ENCODE assay signal across 7 cellular contexts in the genomic region with DNA sequence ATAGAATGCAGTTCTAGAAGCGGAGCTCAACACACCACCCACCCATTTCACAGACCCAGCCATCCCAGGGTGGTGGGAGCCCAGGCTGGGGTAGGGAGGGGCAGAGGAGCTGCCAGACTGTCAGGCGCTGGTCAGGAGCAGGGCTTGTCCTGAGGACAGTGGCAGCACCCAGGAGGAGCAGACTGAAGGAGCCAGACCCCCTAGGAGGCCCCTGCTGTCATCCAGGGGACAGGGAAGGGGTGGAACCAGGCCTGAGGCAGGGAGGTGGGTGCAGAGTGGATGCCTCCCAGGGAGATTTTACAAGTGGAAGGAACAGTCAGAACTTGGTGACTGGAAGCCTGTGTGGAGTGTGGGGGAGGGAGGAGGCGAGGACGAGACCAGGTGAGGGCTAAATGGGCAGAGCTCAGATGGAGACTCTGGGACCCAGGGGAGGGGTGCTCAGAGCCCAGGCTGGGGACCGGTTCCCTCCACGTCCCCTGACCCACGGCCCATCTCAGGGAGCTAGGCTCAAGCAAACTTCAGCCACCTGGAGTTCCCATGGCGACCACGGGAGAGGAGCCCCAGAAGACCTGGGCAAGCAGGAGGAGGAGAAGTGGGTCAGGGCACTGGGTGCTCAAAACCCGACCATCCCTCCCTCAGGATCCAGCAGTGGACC.
A peak's percentile ranks its signal among the peaks of the same experiment; 100 is the strongest.
DNase-seq lines count a peak whose midpoint lies in the region; ATAC-seq and TF ChIP-seq lines count a peak whose summit lies in the region.
"Not testable (repeated sequence)": the region's sequence is repeated elsewhere in the genome, so short reads cannot be mapped to it uniquely, and the experiment has no call there.

No MANE protein-coding gene starts in this region.

- H2BK12ac ChIP-seq in neuronal stem cell (ENCODE audit: low read length), result not testable (repeated sequence)

- H3K27ac Mint-ChIP-seq in chondrocyte (ENCODE audit: unreplicated experiment), result not testable (repeated sequence)
- peak overlapping the region in 1 of 2 donors; percentile 54 for H3K27ac Mint-ChIP-seq in stimulated activated naive CD8-positive, alpha-beta T cell treated with anti-CD3 and anti-CD28 coated beads, Interleukin-15, amount 100 ng/mL, for 72 hours

- H3K9me3 Mint-ChIP-seq in chondrocyte (ENCODE audit: low read depth); stimulated activated naive CD8-positive, alpha-beta T cell treated with anti-CD3 and anti-CD28 coated beads, Interleukin-15, amount 100 ng/mL, for 72 hours: not testable (repeated sequence)

- not testable (repeated sequence) for H4K91ac ChIP-seq in neuronal stem cell (ENCODE audit: low read depth, low read length, poor library complexity)

- not testable (repeated sequence) for TF ChIP-seq CTCF in chondrocyte (IDR thresholded peaks at IDR 0.05)

- H3K36me3 Mint-ChIP-seq in chondrocyte (ENCODE audit: low read depth), result not testable (repeated sequence)

- not testable (repeated sequence) for H3K9me2 ChIP-seq in Karpas-422 (replicated peaks; ENCODE audit: insufficient read depth, low read length)

- H3K27me3 ChIP-seq in H7 (ENCODE audit: control insufficient read depth, insufficient read depth, low read length); Karpas-422 (ENCODE audit: low read length): not testable (repeated sequence)
- peaks cover 0 to 16% (median 2%) of the 10 kb centered on the region in 3 experiments for H3K27me3 ChIP-seq in neuronal stem cell (ENCODE audit: control insufficient read depth in 3 of 3, insufficient read depth in 3 of 3, low read depth in 1 of 3, low read length in 3 of 3)

- H3K4me2 ChIP-seq in Karpas-422 (ENCODE audit: low read depth, low read length, poor library complexity, severe bottlenecking); neuronal stem cell (ENCODE audit: insufficient read depth, low read length, poor library complexity, severe bottlenecking): not testable (repeated sequence)

- H3K4me1 Mint-ChIP-seq in chondrocyte (ENCODE audit: low read depth), result peaks cover 13% of the 10 kb centered on the region
- not testable (repeated sequence) for H3K4me1 Mint-ChIP-seq in stimulated activated naive CD8-positive, alpha-beta T cell treated with anti-CD3 and anti-CD28 coated beads, Interleukin-15, amount 100 ng/mL, for 72 hours

- H2BK5ac ChIP-seq in neuronal stem cell (ENCODE audit: low read length), result not testable (repeated sequence)

- H3K9ac ChIP-seq in Karpas-422 (ENCODE audit: low read length), result 0 out of 2 replicates have a peak overlapping the region, but pooled peaks have one; percentile 20
- peak overlapping the region; percentile 44 for H3K9ac ChIP-seq in neuronal stem cell (ENCODE audit: low read depth, low read length, poor library complexity)

- H3K36me3 ChIP-seq in H7 (replicated peaks; ENCODE audit: control insufficient read depth, insufficient read depth, low read length); Karpas-422 (ENCODE audit: insufficient read depth, low read length); neuronal stem cell (replicated peaks in 1 of 2; ENCODE audit: control insufficient read depth in 2 of 2, insufficient read depth in 2 of 2, low read length in 2 of 2): not testable (repeated sequence)

- H3K27ac ChIP-seq in Karpas-422 (ENCODE audit: low read length); neuronal stem cell (replicated peaks; ENCODE audit: low read length): not testable (repeated sequence)

- not testable (repeated sequence) for H3K14ac ChIP-seq in neuronal stem cell (ENCODE audit: low read length)

- not testable (repeated sequence) for H3K4me3 Mint-ChIP-seq in chondrocyte (ENCODE audit: unreplicated experiment); stimulated activated naive CD8-positive, alpha-beta T cell treated with anti-CD3 and anti-CD28 coated beads, Interleukin-15, amount 100 ng/mL, for 72 hours

- H2BK15ac ChIP-seq in neuronal stem cell (ENCODE audit: low read length), result peak overlapping the region; percentile 81

- H4K8ac ChIP-seq in neuronal stem cell (ENCODE audit: low read depth, low read length), result not testable (repeated sequence)

- WGBS in neuronal stem cell (ENCODE audit: extremely low coverage in 2 of 2, insufficient read length in 2 of 2, insufficient replicate concordance in 1 of 2), 2 donors, result no CpG with 5 or more reads among the region's 10 CpGs

- H3K9me3 ChIP-seq in Karpas-422 (ENCODE audit: low read length); neuronal stem cell (replicated peaks in 1 of 2; ENCODE audit: control insufficient read depth in 2 of 2, insufficient read depth in 1 of 2, low read depth in 1 of 2, low read length in 2 of 2): not testable (repeated sequence)

- not testable (repeated sequence) for H2AFZ ChIP-seq in Karpas-422 (ENCODE audit: low read length); neuronal stem cell (ENCODE audit: low read length)

- peak; percentile 13 for DNase-seq in H7
- not testable (repeated sequence) for DNase-seq in Karpas-422; neuronal stem cell (ENCODE audit: low spot score); stimulated activated naive CD8-positive, alpha-beta T cell treated with anti-CD3 and anti-CD28 coated beads, Interleukin-15, amount 100 ng/mL, for 72 hours
- DNase-seq in chondrocyte (ENCODE audit: low spot score), result peak; percentile 50
- peak; percentile 57 for DNase-seq in cardiac septum (ENCODE audit: low spot score)
- peak; percentile 69 for DNase-seq in mesenteric fat pad (ENCODE audit: low spot score)

- not testable (repeated sequence) for H4K20me1 ChIP-seq in Karpas-422 (ENCODE audit: insufficient read depth, low read depth, low read length)

- intact Hi-C loops in cardiac septum (cut with DNase I), result not testable (repeated sequence)

- H3K23ac ChIP-seq in neuronal stem cell (ENCODE audit: low read depth, low read length, poor library complexity), result not testable (repeated sequence)

- not testable (repeated sequence) for H3K79me2 ChIP-seq in Karpas-422 (ENCODE audit: low read length)

- H3K27me3 Mint-ChIP-seq in chondrocyte (ENCODE audit: low read depth); stimulated activated naive CD8-positive, alpha-beta T cell treated with anti-CD3 and anti-CD28 coated beads, Interleukin-15, amount 100 ng/mL, for 72 hours: not testable (repeated sequence)

- not testable (repeated sequence) for H3K4ac ChIP-seq in neuronal stem cell (ENCODE audit: low read length)

- H3K79me1 ChIP-seq in neuronal stem cell (ENCODE audit: low read depth, low read length), result not testable (repeated sequence)

- peak; percentile 21 for ATAC-seq in stimulated activated naive CD8-positive, alpha-beta T cell treated with anti-CD3 and anti-CD28 coated beads, Interleukin-15, amount 100 ng/mL, for 72 hours

- H2BK120ac ChIP-seq in neuronal stem cell (ENCODE audit: low read depth, low read length), result not testable (repeated sequence)

- peaks cover 37% of the 10 kb centered on the region for H3K4me1 ChIP-seq in Karpas-422 (ENCODE audit: low read length)
- not testable (repeated sequence) for H3K4me1 ChIP-seq in neuronal stem cell (ENCODE audit: control insufficient read depth in 2 of 2, insufficient read depth in 1 of 2, low read depth in 1 of 2, low read length in 2 of 2)

- H3K18ac ChIP-seq in neuronal stem cell (ENCODE audit: low read length), result peak overlapping the region; percentile 80

- not testable (repeated sequence) for H3K4me3 ChIP-seq in H7 (ENCODE audit: insufficient read depth, low read depth, low read length); Karpas-422 (ENCODE audit: low read length); neuronal stem cell (ENCODE audit: low read length in 2 of 2)

- H2AK5ac ChIP-seq in neuronal stem cell (ENCODE audit: low read depth, low read length), result peak overlapping the region; percentile 84
